Comparison of ENCODE assay signal across 8 cellular contexts in the genomic region with DNA sequence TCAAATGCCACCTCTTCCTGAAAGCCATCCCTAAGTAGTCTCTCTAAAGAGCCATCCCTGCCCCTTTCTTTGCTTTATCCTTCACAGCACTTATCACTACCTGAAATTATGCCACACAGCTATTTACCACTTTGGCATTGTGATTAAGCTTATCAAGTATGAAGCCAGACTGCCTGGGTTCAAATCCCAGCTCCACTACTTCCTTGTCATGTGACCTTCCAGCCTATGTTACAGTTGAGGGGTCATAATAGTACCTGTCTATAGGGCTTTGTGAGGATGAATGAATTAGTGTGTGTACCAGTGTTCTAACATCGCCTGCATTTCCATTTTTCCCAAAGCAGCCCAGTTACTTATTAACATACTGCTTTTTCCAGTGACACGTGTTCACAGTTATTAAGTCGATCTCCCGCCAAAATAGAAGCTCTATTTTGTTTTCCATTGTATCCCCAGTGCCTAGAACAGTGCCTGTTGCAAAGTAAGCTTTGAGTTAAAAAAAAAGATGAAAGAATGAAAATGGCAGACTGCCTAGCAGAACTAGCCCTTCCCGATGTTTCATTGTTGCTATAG. TPM values are rescaled to one million over a fixed set of nuclear protein-coding genes. Genes with fewer than 3 reads are reported as not detected.
DNase-seq lines count a peak whose midpoint lies in the region; ATAC-seq and TF ChIP-seq lines count a peak whose summit lies in the region.

No MANE protein-coding gene starts in this region.

- peaks cover 0 to 6% (median 0%) of the 10 kb centered on the region in 4 donors for H3K4me1 ChIP-seq in right lobe of liver

- CTCF ChIA-PET in WTC11 (lab: Charles Lee): interaction anchor here (0.6 to 4.7 kb wide), 24 partner anchors 9 to 286 kb away, joined by 3 to 57 read pairs (median 4); partner anchors contain the start of genes CARD8, LIG1, SYNGR4 and TMEM143

- TF ChIP-seq POLR2A in right lobe of liver (IDR thresholded peaks at IDR 0.05): no peak

- DNase-seq in GM12865 (ENCODE audit: low read depth) (peak; percentile 31), WTC11 (ENCODE audit: low spot score) (no peak), right lobe of liver (no peak), HCEC 1CT (no peak), AG20443 (ENCODE audit: low spot score) (no peak), GDM1 (lab: John Stamatoyannopoulos, UW) (no peak)
- no peak for DNase-seq in activated T-helper 2 cell treated with anti-CD3 and anti-CD28 coated beads, Interferon-gamma antibody, Interleukin-2, Interleukin-4, amounts not matched to agents 10 μg/mL and 5 μg/mL and 100 μg/mL, durations not matched to agents 14 hours and 24 hours and 36 hours (ENCODE audit: low spot score)

- no peak overlapping the region for H3K27ac Mint-ChIP-seq in WTC11
- no peak overlapping the region for H3K27ac Mint-ChIP-seq in activated T-helper 2 cell treated with anti-CD3 and anti-CD28 coated beads, Interferon-gamma antibody, Interleukin-2, Interleukin-4, amounts not matched to agents 10 μg/mL and 5 μg/mL and 100 μg/mL, durations not matched to agents 14 hours and 24 hours and 36 hours

- no peaks in the 10 kb centered on the region for H3K27me3 ChIP-seq in right lobe of liver

- TF ChIP-seq CTCF in 22Rv1 (IDR thresholded peaks at IDR 0.05) (no peak), GM12865 (IDR thresholded peaks at IDR 0.05; ENCODE audit: insufficient read depth, low read depth, low read length, missing control alignments) (no peak), WTC11 (IDR thresholded peaks at IDR 0.05) (no peak), right lobe of liver (IDR thresholded peaks at IDR 0.05) (no peak)

- intact Hi-C loops in right lobe of liver (cut with DNase I): no loop called here
- intact Hi-C loops in activated T-helper 2 cell treated with anti-CD3 and anti-CD28 coated beads, Interferon-gamma antibody, Interleukin-2, Interleukin-4, amounts not matched to agents 10 μg/mL and 5 μg/mL and 100 μg/mL, durations not matched to agents 14 hours and 24 hours and 36 hours (cut with micrococcal nuclease): no loop called here

- POLR2A ChIA-PET in WTC11 (lab: Charles Lee): interaction anchor here (0.6 to 1.4 kb wide), 6 partner anchors 12 to 1656 kb away, joined by 3 to 13 read pairs (median 4); partner anchors contain the start of genes LIG1, SYNGR4, TMEM143 and ZSWIM9

- ATAC-seq in WTC11 (no peak), right lobe of liver (no peak)

- H3K27ac ChIP-seq in 22Rv1 (peak overlapping the region; percentile 95), right lobe of liver (peak overlapping the region in 2 of 3 donors; percentile 19 to 50)

- no peaks in the 10 kb centered on the region for H3K9me3 Mint-ChIP-seq in WTC11
- no peaks in the 10 kb centered on the region for H3K9me3 Mint-ChIP-seq in activated T-helper 2 cell treated with anti-CD3 and anti-CD28 coated beads, Interferon-gamma antibody, Interleukin-2, Interleukin-4, amounts not matched to agents 10 μg/mL and 5 μg/mL and 100 μg/mL, durations not matched to agents 14 hours and 24 hours and 36 hours

- H3K9me3 ChIP-seq in right lobe of liver: no peaks in the 10 kb centered on the region

- H3K36me3 Mint-ChIP-seq in WTC11: no peaks in the 10 kb centered on the region
- peaks cover 19% of the 10 kb centered on the region for H3K36me3 Mint-ChIP-seq in activated T-helper 2 cell treated with anti-CD3 and anti-CD28 coated beads, Interferon-gamma antibody, Interleukin-2, Interleukin-4, amounts not matched to agents 10 μg/mL and 5 μg/mL and 100 μg/mL, durations not matched to agents 14 hours and 24 hours and 36 hours (ENCODE audit: low read depth)

- H3K4me3 ChIP-seq in GM12865 (ENCODE audit: low read depth, low read length) (peak overlapping the region; percentile 68), right lobe of liver (peak overlapping the region; percentile 57 to 81 (median 68))

- H3K4me1 Mint-ChIP-seq in WTC11: no peaks in the 10 kb centered on the region
- H3K4me1 Mint-ChIP-seq in activated T-helper 2 cell treated with anti-CD3 and anti-CD28 coated beads, Interferon-gamma antibody, Interleukin-2, Interleukin-4, amounts not matched to agents 10 μg/mL and 5 μg/mL and 100 μg/mL, durations not matched to agents 14 hours and 24 hours and 36 hours (ENCODE audit: low read depth): peaks cover 7% of the 10 kb centered on the region

- H3K4me3 Mint-ChIP-seq in WTC11: no peak overlapping the region
- no peak overlapping the region for H3K4me3 Mint-ChIP-seq in activated T-helper 2 cell treated with anti-CD3 and anti-CD28 coated beads, Interferon-gamma antibody, Interleukin-2, Interleukin-4, amounts not matched to agents 10 μg/mL and 5 μg/mL and 100 μg/mL, durations not matched to agents 14 hours and 24 hours and 36 hours (ENCODE audit: low read depth)

- 4% methylated on average over 5 of the region's 5 CpGs for WGBS in right lobe of liver (ENCODE audit: insufficient coverage, low coverage, low lambda C conversion rate, missing lambda C conversion rate)

- H3K27me3 Mint-ChIP-seq in WTC11 (ENCODE audit: low read depth): no peaks in the 10 kb centered on the region; the same call in 1 of the 2 replicates
- no peaks in the 10 kb centered on the region for H3K27me3 Mint-ChIP-seq in activated T-helper 2 cell treated with anti-CD3 and anti-CD28 coated beads, Interferon-gamma antibody, Interleukin-2, Interleukin-4, amounts not matched to agents 10 μg/mL and 5 μg/mL and 100 μg/mL, durations not matched to agents 14 hours and 24 hours and 36 hours (ENCODE audit: low read depth)

- no peaks in the 10 kb centered on the region for H3K36me3 ChIP-seq in right lobe of liver

TF ChIP-seq in WTC11, 78 proteins besides CTCF, POLR2A, EP300 and RAD21:
- TF ChIP-seq E2F1 (CRISPR knock-in tag; IDR thresholded peaks at IDR 0.05) (0 out of 2 replicates have a peak, but pooled peaks have one; percentile 17), GRHL2 (CRISPR knock-in tag; IDR thresholded peaks at IDR 0.05; ENCODE audit: insufficient replicate concordance, severe bottlenecking) (no peak), USF2 (CRISPR knock-in tag; IDR thresholded peaks at IDR 0.05) (peak; percentile 76)
- TF ChIP-seq, protein P1, sequence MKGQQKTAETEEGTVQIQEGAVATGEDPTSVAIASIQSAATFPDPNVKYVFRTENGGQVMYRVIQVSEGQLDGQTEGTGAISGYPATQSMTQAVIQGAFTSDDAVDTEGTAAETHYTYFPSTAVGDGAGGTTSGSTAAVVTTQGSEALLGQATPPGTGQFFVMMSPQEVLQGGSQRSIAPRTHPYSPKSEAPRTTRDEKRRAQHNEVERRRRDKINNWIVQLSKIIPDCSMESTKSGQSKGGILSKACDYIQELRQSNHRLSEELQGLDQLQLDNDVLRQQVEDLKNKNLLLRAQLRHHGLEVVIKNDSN (CRISPR knock-in tag; IDR thresholded peaks at IDR 0.05): peak; percentile 73

RNA-seq across cellular contexts. Expression of gene ZSWIM9, which starts 32.8 kb away (rescaled TPM):
- total RNA-seq in WTC11 (2021): 12.8 to 15.9 TPM (median 15.7 TPM) in 3 replicates
- 1 to 10 TPM; 1.5 to 2.5 (median 2.0) TPM for total RNA-seq in right lobe of liver
- 9.2 and 9.7 TPM in 2 replicates for total RNA-seq in activated T-helper 2 cell treated with anti-CD3 and anti-CD28 coated beads, Interferon-gamma antibody, Interleukin-2, Interleukin-4, amounts not matched to agents 10 μg/mL and 5 μg/mL and 100 μg/mL, durations not matched to agents 14 hours and 24 hours and 36 hours

RNA-seq across cellular contexts. Expression of gene LIG1, which starts 33.2 kb away (rescaled TPM):
- 99.8 to 119 TPM (median 102 TPM) in 3 replicates for total RNA-seq in WTC11 (2021)
- total RNA-seq in right lobe of liver: 10 to 100 TPM in 2 of 6 experiments, 1 to 10 TPM in 4; 5.2 to 16.6 (median 7.7) TPM
- 119 and 125 TPM in 2 replicates for total RNA-seq in activated T-helper 2 cell treated with anti-CD3 and anti-CD28 coated beads, Interferon-gamma antibody, Interleukin-2, Interleukin-4, amounts not matched to agents 10 μg/mL and 5 μg/mL and 100 μg/mL, durations not matched to agents 14 hours and 24 hours and 36 hours

RNA-seq across cellular contexts. Expression of gene CARD8, which starts 52.4 kb away (rescaled TPM):
- total RNA-seq in WTC11 (2021): 23.0 to 31.1 TPM (median 29.8 TPM) in 3 replicates
- total RNA-seq in right lobe of liver: 10 to 100 TPM; 15.4 to 24.5 (median 19.8) TPM
- 108 and 110 TPM in 2 replicates for total RNA-seq in activated T-helper 2 cell treated with anti-CD3 and anti-CD28 coated beads, Interferon-gamma antibody, Interleukin-2, Interleukin-4, amounts not matched to agents 10 μg/mL and 5 μg/mL and 100 μg/mL, durations not matched to agents 14 hours and 24 hours and 36 hours
